Comparison of ENCODE assay signal across 29 cellular contexts in genomic region chr21:35229290-35229689, GRCh38.
A peak's percentile ranks its signal among the peaks of the same experiment; 100 is the strongest.
DNase-seq lines count a peak whose midpoint lies in the region; TF ChIP-seq lines count a peak whose summit lies in the region.
"Had no signal": no experiment of that assay in that cellular context is flagged by ENCODE, and none has a peak within 500 bp of the region (broad histone marks: within the 10 kb centered on the region; RNA-seq: fewer than 3 reads in every experiment).

No MANE protein-coding gene starts in this region.

- BruUV-seq in PC-9 (replicated peaks; lab: Mats Ljungman, UMichigan): no TSS peak

- POLR2A ChIA-PET in PC-9 (lab: Charles Lee; ENCODE audit: unreplicated experiment): interaction anchor here (0.5 kb wide), 1 partner anchor 251 kb away, joined by 3 read pairs; no protein-coding TSS in a partner anchor

- intact Hi-C loops in PC-9 (cut with micrococcal nuclease; ENCODE audit: unreplicated experiment) (loop anchor here (10.0 kb wide), 1 partner anchor 274 kb away; no protein-coding TSS in a partner anchor), cardiac septum (cut with DNase I) (no loop called here)

- H3K9me2 ChIP-seq in DOHH2 (replicated peaks; ENCODE audit: control insufficient read depth, low read length): no peaks in the 10 kb centered on the region
- no peaks in the 10 kb centered on the region for H3K9me2 ChIP-seq in PC-9 (ENCODE audit: insufficient read depth)

- H4K20me1 ChIP-seq in DOHH2 (ENCODE audit: control insufficient read depth, insufficient read depth, low read depth, low read length) (no peaks in the 10 kb centered on the region), KMS-11 (ENCODE audit: insufficient read depth) (no peaks in the 10 kb centered on the region), PC-9 (ENCODE audit: insufficient read depth) (no peaks in the 10 kb centered on the region)

- DNase-seq in PC-9: no peak
- peak; percentile 14 for DNase-seq in left kidney (ENCODE audit: low read depth, low spot score)
- no peak for DNase-seq in HAP-1 (ENCODE audit: low spot score in 2 of 2)
- no peak for DNase-seq in cardiac septum (ENCODE audit: low spot score)
- DNase-seq in mucosa of gallbladder (ENCODE audit: low spot score): no peak
- DNase-seq: activated CD4-positive, alpha-beta T cell treated with anti-CD3 and anti-CD28 coated beads for 36 hours; activated effector memory CD4-positive, alpha-beta T cell treated with Interleukin-2 at 50 U/mL for 16 hours; activated naive CD8-positive, alpha-beta T cell treated with anti-CD3 and anti-CD28 coated beads for 36 hours; effector memory CD4-positive, alpha-beta T cell; erythroblast; head of caudate nucleus; HFFc6; Kasumi-1; kidney; NCI-H1930; NCI-H226; posterior cingulate gyrus; right cardiac atrium; SJCRH30; stimulated activated CD4-positive, alpha-beta T cell treated with anti-CD3 and anti-CD28 coated beads, Interleukin-12 subunit alpha, Interleukin-12 subunit beta, amount 100 ng/mL, for 4 hours; stimulated activated CD4-positive, alpha-beta T cell treated with anti-CD3 and anti-CD28 coated beads, Interleukin-4, amount 100 ng/mL, for 1 hour; upper lobe of left lung had no signal

- H2AFZ ChIP-seq in KMS-11 (ENCODE audit: low read depth) (no peak overlapping the region), PC-9 (no peak overlapping the region)
- H2AFZ ChIP-seq: GM23338 had no signal

- CTCF ChIA-PET in PC-9 (lab: Charles Lee): interaction anchor here (0.6 kb wide), 1 partner anchor 73 kb away, joined by 13 read pairs; no protein-coding TSS in a partner anchor

- H3K79me2 ChIP-seq in DOHH2 (ENCODE audit: control insufficient read depth, low read length): no peaks in the 10 kb centered on the region
- no peaks in the 10 kb centered on the region for H3K79me2 ChIP-seq in KMS-11 (ENCODE audit: insufficient read depth, low read depth)
- no peaks in the 10 kb centered on the region; the same call in 1 of the 2 replicates for H3K79me2 ChIP-seq in PC-9 (ENCODE audit: low read depth)

- H3K9me3 ChIP-seq in DOHH2 (ENCODE audit: control insufficient read depth, insufficient read depth, low read length) (no peaks in the 10 kb centered on the region), PC-9 (ENCODE audit: insufficient read depth, low read depth) (no peaks in the 10 kb centered on the region), HAP-1 (no peaks in the 10 kb centered on the region)
- H3K9me3 ChIP-seq: ascending aorta, SJCRH30, upper lobe of left lung had no signal

- peak overlapping the region; percentile 98 for H3K27ac ChIP-seq in DOHH2 (ENCODE audit: low read depth, low read length)
- no peak overlapping the region; the same call in 1 of the 2 replicates for H3K27ac ChIP-seq in KMS-11
- peak overlapping the region; percentile 86; the same call in 1 of the 2 replicates for H3K27ac ChIP-seq in PC-9
- H3K27ac ChIP-seq: ascending aorta, C4-2B, cardiac muscle cell, coronary artery, SJCRH30, upper lobe of left lung had no signal

- no peaks in the 10 kb centered on the region for H3K36me3 ChIP-seq in DOHH2 (ENCODE audit: control insufficient read depth, low read length)
- no peaks in the 10 kb centered on the region for H3K36me3 ChIP-seq in KMS-11 (ENCODE audit: insufficient read depth)
- no peaks in the 10 kb centered on the region for H3K36me3 ChIP-seq in PC-9 (ENCODE audit: low read depth)
- H3K36me3 ChIP-seq in HAP-1 (replicated peaks): no peaks in the 10 kb centered on the region
- H3K36me3 ChIP-seq: ascending aorta, cardiac muscle cell, SJCRH30, upper lobe of left lung had no signal

- H3K9ac ChIP-seq in KMS-11: no peak overlapping the region

- in situ Hi-C loops in HAP-1 (cut with MboI; ENCODE audit: low sequenced_read_pairs): no loop called here

- H3K4me2 ChIP-seq in DOHH2 (ENCODE audit: low read length) (peak overlapping the region; percentile 56), KMS-11 (peak overlapping the region; percentile 50), PC-9 (no peak overlapping the region)
- H3K4me2 ChIP-seq: GM23338 had no signal

- H3K4me1 ChIP-seq in DOHH2 (ENCODE audit: control insufficient read depth, low read length) (peaks cover 71% of the 10 kb centered on the region), KMS-11 (ENCODE audit: low read depth, poor library complexity, severe bottlenecking) (peaks cover 86% of the 10 kb centered on the region), PC-9 (replicated peaks; ENCODE audit: insufficient read depth) (peaks cover 77% of the 10 kb centered on the region), HAP-1 (no peaks in the 10 kb centered on the region)
- H3K4me1 ChIP-seq: upper lobe of left lung had no signal

- TF ChIP-seq CTCF in DOHH2 (IDR thresholded peaks at IDR 0.05; ENCODE audit: low read depth, low read length, poor library complexity, severe bottlenecking) (no peak), KMS-11 (conservative IDR thresholded peaks at IDR 0.05; ENCODE audit: low read depth, low read length) (no peak), PC-9 (conservative IDR thresholded peaks at IDR 0.05) (no peak)

- H3F3A ChIP-seq in DOHH2 (ENCODE audit: control insufficient read depth, insufficient read depth): peaks cover 34% of the 10 kb centered on the region
- peaks cover 21% of the 10 kb centered on the region; the same call in 1 of the 2 replicates for H3F3A ChIP-seq in PC-9 (ENCODE audit: insufficient read depth, low read depth)

- H3K4me3 ChIP-seq in DOHH2 (ENCODE audit: low read length) (peak overlapping the region; percentile 37), KMS-11 (IDR thresholded peaks at IDR 0.05; ENCODE audit: insufficient read depth, low read depth, low read length) (no peak overlapping the region), PC-9 (no peak overlapping the region), HAP-1 (no peak overlapping the region)
- H3K4me3 ChIP-seq: ascending aorta, cardiac muscle cell, coronary artery, GM23338, SJCRH30, upper lobe of left lung had no signal

- H3K27me3 ChIP-seq in DOHH2 (ENCODE audit: control insufficient read depth, low read length): no peaks in the 10 kb centered on the region
- H3K27me3 ChIP-seq in KMS-11 (ENCODE audit: insufficient read depth, low read depth): peaks cover 10% of the 10 kb centered on the region; the same call in 1 of the 2 replicates
- no peaks in the 10 kb centered on the region for H3K27me3 ChIP-seq in PC-9 (ENCODE audit: insufficient read depth, low read depth)
- no peaks in the 10 kb centered on the region for H3K27me3 ChIP-seq in HAP-1 (ENCODE audit: low read depth)
- H3K27me3 ChIP-seq: ascending aorta, cardiac muscle cell, SJCRH30, upper lobe of left lung had no signal
